Comparison of ENCODE assay signal across 11 cellular contexts in the genomic region with DNA sequence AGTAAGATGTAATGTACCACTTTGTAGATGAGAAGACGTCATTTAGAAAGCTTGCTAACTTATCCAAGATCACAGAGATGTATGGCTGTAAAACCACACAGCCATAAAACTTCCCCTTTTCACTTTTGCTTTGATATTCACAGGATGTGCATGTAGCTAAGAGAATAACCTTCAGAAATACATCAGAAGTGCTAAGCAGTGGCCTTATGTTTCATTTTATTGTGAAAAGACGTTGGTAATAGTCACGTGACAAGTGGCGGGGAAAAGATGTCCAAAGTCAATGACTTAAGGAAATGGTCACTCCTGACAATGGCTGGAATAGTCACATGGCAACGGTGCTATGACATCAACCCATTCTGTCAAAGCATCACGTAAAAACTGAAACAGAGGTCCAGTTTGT.
A peak's percentile ranks its signal among the peaks of the same experiment; 100 is the strongest.
DNase-seq lines count a peak whose midpoint lies in the region; ATAC-seq and TF ChIP-seq lines count a peak whose summit lies in the region.
"Had no signal": no experiment of that assay in that cellular context is flagged by ENCODE, and none has a peak within 500 bp of the region (broad histone marks: within the 10 kb centered on the region; RNA-seq: fewer than 3 reads in every experiment).

No MANE protein-coding gene starts in this region.

- DNase-seq in SIG-M5 treated with dmso at 0.1 percent for 504 hours (lab: John Stamatoyannopoulos, UW; ENCODE audit: unreplicated experiment): peak; percentile 33
- DNase-seq in HuH-7.5 (ENCODE audit: low spot score): no peak
- no peak for DNase-seq in ecto neural progenitor cell (ENCODE audit: low spot score)
- DNase-seq: activated naive CD4-positive, alpha-beta T cell treated with Interleukin-2 at 50 U/mL for 16 hours; NCI-H1092 had no signal

- ATAC-seq in GM18519 (IDR thresholded peaks at IDR 0.05; ENCODE audit: low FRiP score, unreplicated experiment): peak; percentile 100
- peak; percentile 98 for ATAC-seq in GM21447 (IDR thresholded peaks at IDR 0.05; ENCODE audit: unreplicated experiment)
- peak; percentile 98 for ATAC-seq in HG03103 (IDR thresholded peaks at IDR 0.05; ENCODE audit: low read depth, unreplicated experiment)
- ATAC-seq in SK-N-SH treated with all-trans-retinoic acid at 6 μM for 48 hours: no peak
- no peak for ATAC-seq in HG03439 (IDR thresholded peaks at IDR 0.05; ENCODE audit: unreplicated experiment)
- ATAC-seq: GM23338 had no signal

TF ChIP-seq in SK-N-SH treated with all-trans-retinoic acid at 6 μM for 48 hours, 23 proteins besides CTCF, POLR2A, EP300 and RAD21:
- TF ChIP-seq ARNTL (CRISPR knock-in tag; IDR thresholded peaks at IDR 0.05; ENCODE audit: borderline replicate concordance, low read depth): no peak
- TF ChIP-seq, protein P1, sequence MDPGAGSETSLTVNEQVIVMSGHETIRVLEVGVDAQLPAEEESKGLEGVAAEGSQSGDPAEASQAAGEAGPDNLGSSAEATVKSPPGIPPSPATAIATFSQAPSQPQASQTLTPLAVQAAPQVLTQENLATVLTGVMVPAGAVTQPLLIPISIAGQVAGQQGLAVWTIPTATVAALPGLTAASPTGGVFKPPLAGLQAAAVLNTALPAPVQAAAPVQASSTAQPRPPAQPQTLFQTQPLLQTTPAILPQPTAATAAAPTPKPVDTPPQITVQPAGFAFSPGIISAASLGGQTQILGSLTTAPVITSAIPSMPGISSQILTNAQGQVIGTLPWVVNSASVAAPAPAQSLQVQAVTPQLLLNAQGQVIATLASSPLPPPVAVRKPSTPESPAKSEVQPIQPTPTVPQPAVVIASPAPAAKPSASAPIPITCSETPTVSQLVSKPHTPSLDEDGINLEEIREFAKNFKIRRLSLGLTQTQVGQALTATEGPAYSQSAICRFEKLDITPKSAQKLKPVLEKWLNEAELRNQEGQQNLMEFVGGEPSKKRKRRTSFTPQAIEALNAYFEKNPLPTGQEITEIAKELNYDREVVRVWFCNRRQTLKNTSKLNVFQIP (CRISPR knock-in tag; IDR thresholded peaks at IDR 0.05; ENCODE audit: borderline replicate concordance, low read depth): no peak
- TF ChIP-seq ZNF8 (CRISPR knock-in tag; IDR thresholded peaks at IDR 0.05): no peak
- TF ChIP-seq, protein P2, sequence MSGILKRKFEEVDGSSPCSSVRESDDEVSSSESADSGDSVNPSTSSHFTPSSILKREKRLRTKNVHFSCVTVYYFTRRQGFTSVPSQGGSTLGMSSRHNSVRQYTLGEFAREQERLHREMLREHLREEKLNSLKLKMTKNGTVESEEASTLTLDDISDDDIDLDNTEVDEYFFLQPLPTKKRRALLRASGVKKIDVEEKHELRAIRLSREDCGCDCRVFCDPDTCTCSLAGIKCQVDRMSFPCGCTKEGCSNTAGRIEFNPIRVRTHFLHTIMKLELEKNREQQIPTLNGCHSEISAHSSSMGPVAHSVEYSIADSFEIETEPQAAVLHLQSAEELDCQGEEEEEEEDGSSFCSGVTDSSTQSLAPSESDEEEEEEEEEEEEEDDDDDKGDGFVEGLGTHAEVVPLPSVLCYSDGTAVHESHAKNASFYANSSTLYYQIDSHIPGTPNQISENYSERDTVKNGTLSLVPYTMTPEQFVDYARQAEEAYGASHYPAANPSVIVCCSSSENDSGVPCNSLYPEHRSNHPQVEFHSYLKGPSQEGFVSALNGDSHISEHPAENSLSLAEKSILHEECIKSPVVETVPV (CRISPR knock-in tag; IDR thresholded peaks at IDR 0.05): no peak
- TF ChIP-seq ISL1 (CRISPR knock-in tag; IDR thresholded peaks at IDR 0.05): no peak
- TF ChIP-seq, protein P3, sequence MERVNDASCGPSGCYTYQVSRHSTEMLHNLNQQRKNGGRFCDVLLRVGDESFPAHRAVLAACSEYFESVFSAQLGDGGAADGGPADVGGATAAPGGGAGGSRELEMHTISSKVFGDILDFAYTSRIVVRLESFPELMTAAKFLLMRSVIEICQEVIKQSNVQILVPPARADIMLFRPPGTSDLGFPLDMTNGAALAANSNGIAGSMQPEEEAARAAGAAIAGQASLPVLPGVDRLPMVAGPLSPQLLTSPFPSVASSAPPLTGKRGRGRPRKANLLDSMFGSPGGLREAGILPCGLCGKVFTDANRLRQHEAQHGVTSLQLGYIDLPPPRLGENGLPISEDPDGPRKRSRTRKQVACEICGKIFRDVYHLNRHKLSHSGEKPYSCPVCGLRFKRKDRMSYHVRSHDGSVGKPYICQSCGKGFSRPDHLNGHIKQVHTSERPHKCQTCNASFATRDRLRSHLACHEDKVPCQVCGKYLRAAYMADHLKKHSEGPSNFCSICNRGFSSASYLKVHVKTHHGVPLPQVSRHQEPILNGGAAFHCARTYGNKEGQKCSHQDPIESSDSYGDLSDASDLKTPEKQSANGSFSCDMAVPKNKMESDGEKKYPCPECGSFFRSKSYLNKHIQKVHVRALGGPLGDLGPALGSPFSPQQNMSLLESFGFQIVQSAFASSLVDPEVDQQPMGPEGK (CRISPR knock-in tag; IDR thresholded peaks at IDR 0.05; ENCODE audit: borderline replicate concordance): no peak
- TF ChIP-seq BACH2 (CRISPR knock-in tag; IDR thresholded peaks at IDR 0.05; ENCODE audit: borderline replicate concordance): no peak
- no peak for TF ChIP-seq CREB5 (CRISPR knock-in tag; IDR thresholded peaks at IDR 0.05; ENCODE audit: low read depth)
- TF ChIP-seq TOX (CRISPR knock-in tag; IDR thresholded peaks at IDR 0.05; ENCODE audit: borderline replicate concordance): no peak

Comparison
In these comparisons a context has a peak if more than half of its experiments do, and no peak if none do; other contexts are left out.
1. ATAC-seq: peak in GM18519 (single experiment), GM21447 (single experiment) and HG03103 (single experiment); none in SK-N-SH treated with all-trans-retinoic acid at 6 μM for 48 hours (single experiment) and HG03439 (single experiment).